2 cellular contexts compared by ENCODE assay signal in genomic region chr17:58432806-58433573, GRCh38.
TF ChIP-seq lines count a peak whose summit lies in the region.

No MANE protein-coding gene starts in this region.

TF ChIP-seq in HepG2, 621 proteins besides CTCF, POLR2A, EP300 and RAD21:
- TF ChIP-seq STAG1 (CRISPR knock-in tag; IDR thresholded peaks at IDR 0.05), result no peak
- no peak for TF ChIP-seq ZNF792 (CRISPR knock-in tag; IDR thresholded peaks at IDR 0.05)
- peak; percentile 64; the same call in 1 of the 2 replicates for TF ChIP-seq ZNF24 (IDR thresholded peaks at IDR 0.05)

TF ChIP-seq in K562, 482 proteins besides CTCF, POLR2A, EP300 and RAD21:
- TF ChIP-seq ELK3 (CRISPR knock-in tag; IDR thresholded peaks at IDR 0.05) (no peak), BMI1 (IDR thresholded peaks at IDR 0.05; ENCODE audit: low read length) (no peak), ELF2 (CRISPR knock-in tag; IDR thresholded peaks at IDR 0.05) (no peak), ATF3 (IDR thresholded peaks at IDR 0.05) (no peak), ATF3 (CRISPR knock-in tag; conservative IDR thresholded peaks at IDR 0.05) (no peak), EGR1 (conservative IDR thresholded peaks at IDR 0.05) (no peak), ZNF140 (CRISPR knock-in tag; IDR thresholded peaks at IDR 0.05) (no peak), NKRF (IDR thresholded peaks at IDR 0.05; ENCODE audit: borderline replicate concordance) (no peak), FOXK2 (conservative IDR thresholded peaks at IDR 0.05 in 1 of 2, IDR thresholded peaks at IDR 0.05 in 1 of 2; ENCODE audit: low read depth in 2 of 2) (0 out of 4 replicates have a peak, but pooled peaks of 1 of the 2 experiments have one; percentile 26), ZNF24 (IDR thresholded peaks at IDR 0.05) (peak; percentile 96)
